In the genomic region with DNA sequence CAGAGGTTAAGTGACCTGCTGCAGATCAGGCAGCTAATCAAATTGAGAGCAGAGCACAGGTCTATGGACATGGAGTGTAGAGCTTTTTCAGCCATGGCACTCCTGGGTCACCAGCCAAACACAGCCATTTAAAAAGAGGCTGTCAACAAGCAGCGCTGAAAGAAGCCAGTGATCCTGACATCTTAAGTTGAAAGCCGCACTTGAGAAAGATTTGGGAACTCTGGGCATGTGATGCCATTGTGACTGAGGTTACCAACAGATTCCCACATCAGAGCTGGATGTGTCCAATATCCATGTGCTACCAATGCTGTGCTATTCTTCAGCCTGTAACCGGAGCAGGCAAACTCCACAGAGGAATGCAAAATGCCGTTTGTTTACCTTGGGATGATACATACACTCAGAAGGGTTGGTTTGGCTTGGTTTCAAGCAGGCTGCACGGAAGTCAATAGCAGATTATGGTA, we compare ENCODE assay signal across 8 cellular contexts. TPM values are rescaled to one million over a fixed set of nuclear protein-coding genes. Genes with fewer than 3 reads are reported as not detected.
DNase-seq lines count a peak whose midpoint lies in the region; ATAC-seq, FAIRE-seq and TF ChIP-seq lines count a peak whose summit lies in the region.

No MANE protein-coding gene starts in this region.

- in situ Hi-C loops in brain microvascular endothelial cell (cut with HindIII; ENCODE audit: low pct_ligation_motif_present, low sequenced_read_pairs) = no loop called here

- no peak for TF ChIP-seq CTCF in A549 (IDR thresholded peaks at IDR 0.05)
- no peak for TF ChIP-seq CTCF in LNCaP clone FGC (IDR thresholded peaks at IDR 0.05; ENCODE audit: control insufficient read depth, extremely low read depth, insufficient read depth)
- TF ChIP-seq CTCF in brain microvascular endothelial cell (IDR thresholded peaks at IDR 0.05; ENCODE audit: low read depth, low read length, missing control alignments) = no peak

- peak; percentile 95 for FAIRE-seq in A549 (lab: Jason Lieb, UNC)

- peak in 1 of 2 experiments; percentile 16; a peak in 1 of 5 replicates for TF ChIP-seq RAD21 in A549 (conservative IDR thresholded peaks at IDR 0.05 in 1 of 2, IDR thresholded peaks at IDR 0.05 in 1 of 2)

- TF ChIP-seq POLR2A in A549 (IDR thresholded peaks at IDR 0.05; ENCODE audit: low read length) = no peak

- peak overlapping the region; percentile 78 for H3K4me2 ChIP-seq in A549

- DNase-seq in A549 (ENCODE audit: low read depth in 1 of 2, low spot score in 1 of 2) = peak; percentile 70 to 81
- DNase-seq in LNCaP clone FGC (ENCODE audit: low read depth) = peak; percentile 83
- peak; percentile 97 for DNase-seq in brain microvascular endothelial cell
- peak; percentile 44 for DNase-seq in kidney glomerular epithelial cell (lab: John Stamatoyannopoulos, UW)
- no peak for DNase-seq in activated CD8-positive, alpha-beta memory T cell treated with anti-CD3 and anti-CD28 coated beads for 24 hours
- DNase-seq in mesenteric fat pad (ENCODE audit: low spot score) = no peak
- DNase-seq in activated effector memory CD4-positive, alpha-beta T cell treated with Interleukin-2 at 50 U/mL for 16 hours = no peak
- no peak for DNase-seq in ecto neural progenitor cell (ENCODE audit: low spot score)

- H3K27ac ChIP-seq in A549 (peak overlapping the region; percentile 60 to 79), brain microvascular endothelial cell (peak overlapping the region; percentile 91)

- no peak for TF ChIP-seq EP300 in A549 (IDR thresholded peaks at IDR 0.05)

- H3K4me3 ChIP-seq in A549 (peak overlapping the region; percentile 22; the same call in 1 of the 3 replicates), LNCaP clone FGC (ENCODE audit: low read depth, low read length) (no peak overlapping the region), brain microvascular endothelial cell (ENCODE audit: low read depth, low read length) (no peak overlapping the region)

- peaks cover 66% of the 10 kb centered on the region for H3K4me1 ChIP-seq in A549

- no peaks in the 10 kb centered on the region for H3K27me3 ChIP-seq in brain microvascular endothelial cell (replicated peaks)

- POLR2A ChIA-PET in A549 (lab: Yijun Ruan, JAX) = no interaction called here

- no peaks in the 10 kb centered on the region for H3K9me3 ChIP-seq in A549

- H3K36me3 ChIP-seq in brain microvascular endothelial cell (replicated peaks) = no peaks in the 10 kb centered on the region

- CTCF ChIA-PET in A549 (lab: Yijun Ruan, JAX) = interaction anchor here (0.5 to 4.4 kb wide), 5 partner anchors 15 to 107 kb away, joined by 3 to 12 read pairs (median 4); a partner anchor contains a TSS

- peak; percentile 92 to 95 for ATAC-seq in A549

- 1% methylated on average over 5 of the region's 5 CpGs for WGBS in A549 (ENCODE audit: missing lambda C conversion rate)

TF ChIP-seq in A549, 52 proteins besides CTCF, POLR2A, EP300 and RAD21 (continues in another document):
- TF ChIP-seq RFX5 (IDR thresholded peaks at IDR 0.05) = no peak
- no peak for TF ChIP-seq CBX2 (IDR thresholded peaks at IDR 0.05; ENCODE audit: borderline replicate concordance, low read depth)
- TF ChIP-seq, protein P1, sequence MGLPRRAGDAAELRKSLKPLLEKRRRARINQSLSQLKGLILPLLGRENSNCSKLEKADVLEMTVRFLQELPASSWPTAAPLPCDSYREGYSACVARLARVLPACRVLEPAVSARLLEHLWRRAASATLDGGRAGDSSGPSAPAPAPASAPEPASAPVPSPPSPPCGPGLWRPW (IDR thresholded peaks at IDR 0.05) = no peak
- no peak for TF ChIP-seq ZC3H11A (IDR thresholded peaks at IDR 0.05)
- TF ChIP-seq RNF2 (IDR thresholded peaks at IDR 0.05; ENCODE audit: borderline replicate concordance, low read depth) = no peak
- TF ChIP-seq NR3C1 (IDR thresholded peaks at IDR 0.05) = no peak
- no peak for TF ChIP-seq KDM1A (IDR thresholded peaks at IDR 0.05; ENCODE audit: low read depth)
- no peak for TF ChIP-seq CHD4 (IDR thresholded peaks at IDR 0.05; ENCODE audit: borderline replicate concordance)
- TF ChIP-seq PHF8 (IDR thresholded peaks at IDR 0.05; ENCODE audit: borderline replicate concordance, low read depth) = no peak
- TF ChIP-seq EHF (CRISPR knock-in tag; IDR thresholded peaks at IDR 0.05) = no peak
- TF ChIP-seq, protein P2, sequence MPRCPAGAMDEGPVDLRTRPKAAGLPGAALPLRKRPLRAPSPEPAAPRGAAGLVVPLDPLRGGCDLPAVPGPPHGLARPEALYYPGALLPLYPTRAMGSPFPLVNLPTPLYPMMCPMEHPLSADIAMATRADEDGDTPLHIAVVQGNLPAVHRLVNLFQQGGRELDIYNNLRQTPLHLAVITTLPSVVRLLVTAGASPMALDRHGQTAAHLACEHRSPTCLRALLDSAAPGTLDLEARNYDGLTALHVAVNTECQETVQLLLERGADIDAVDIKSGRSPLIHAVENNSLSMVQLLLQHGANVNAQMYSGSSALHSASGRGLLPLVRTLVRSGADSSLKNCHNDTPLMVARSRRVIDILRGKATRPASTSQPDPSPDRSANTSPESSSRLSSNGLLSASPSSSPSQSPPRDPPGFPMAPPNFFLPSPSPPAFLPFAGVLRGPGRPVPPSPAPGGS (IDR thresholded peaks at IDR 0.05) = no peak
- no peak for TF ChIP-seq POLR2AphosphoS2 (conservative IDR thresholded peaks at IDR 0.05; ENCODE audit: low read length)
- TF ChIP-seq, protein P3, sequence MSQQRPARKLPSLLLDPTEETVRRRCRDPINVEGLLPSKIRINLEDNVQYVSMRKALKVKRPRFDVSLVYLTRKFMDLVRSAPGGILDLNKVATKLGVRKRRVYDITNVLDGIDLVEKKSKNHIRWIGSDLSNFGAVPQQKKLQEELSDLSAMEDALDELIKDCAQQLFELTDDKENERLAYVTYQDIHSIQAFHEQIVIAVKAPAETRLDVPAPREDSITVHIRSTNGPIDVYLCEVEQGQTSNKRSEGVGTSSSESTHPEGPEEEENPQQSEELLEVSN (IDR thresholded peaks at IDR 0.05; ENCODE audit: borderline replicate concordance, low read depth) = no peak
- TF ChIP-seq MAFK (IDR thresholded peaks at IDR 0.05; ENCODE audit: partially characterized antibody) = no peak
- TF ChIP-seq HEYL (CRISPR knock-in tag; IDR thresholded peaks at IDR 0.05) = no peak
- no peak for TF ChIP-seq TP53 (CRISPR knock-in tag; IDR thresholded peaks at IDR 0.05)
- TF ChIP-seq FOSB (CRISPR knock-in tag; IDR thresholded peaks at IDR 0.05) = 0 out of 2 replicates have a peak, but pooled peaks have one; percentile 15
- TF ChIP-seq HOXB5 (CRISPR knock-in tag; IDR thresholded peaks at IDR 0.05) = no peak
- TF ChIP-seq ZSCAN20 (CRISPR knock-in tag; IDR thresholded peaks at IDR 0.05) = no peak
- TF ChIP-seq, protein P4, sequence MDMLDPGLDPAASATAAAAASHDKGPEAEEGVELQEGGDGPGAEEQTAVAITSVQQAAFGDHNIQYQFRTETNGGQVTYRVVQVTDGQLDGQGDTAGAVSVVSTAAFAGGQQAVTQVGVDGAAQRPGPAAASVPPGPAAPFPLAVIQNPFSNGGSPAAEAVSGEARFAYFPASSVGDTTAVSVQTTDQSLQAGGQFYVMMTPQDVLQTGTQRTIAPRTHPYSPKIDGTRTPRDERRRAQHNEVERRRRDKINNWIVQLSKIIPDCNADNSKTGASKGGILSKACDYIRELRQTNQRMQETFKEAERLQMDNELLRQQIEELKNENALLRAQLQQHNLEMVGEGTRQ (IDR thresholded peaks at IDR 0.05) = peak; percentile 42; the same call in 1 of the 2 replicates
- TF ChIP-seq ZNF302 (CRISPR knock-in tag; IDR thresholded peaks at IDR 0.05) = no peak
- TF ChIP-seq SREBF2 (IDR thresholded peaks at IDR 0.05) = no peak
- no peak for TF ChIP-seq RARB (CRISPR knock-in tag; IDR thresholded peaks at IDR 0.05)
- no peak for TF ChIP-seq TFCP2L1 (CRISPR knock-in tag; IDR thresholded peaks at IDR 0.05)
- TF ChIP-seq, protein P5, sequence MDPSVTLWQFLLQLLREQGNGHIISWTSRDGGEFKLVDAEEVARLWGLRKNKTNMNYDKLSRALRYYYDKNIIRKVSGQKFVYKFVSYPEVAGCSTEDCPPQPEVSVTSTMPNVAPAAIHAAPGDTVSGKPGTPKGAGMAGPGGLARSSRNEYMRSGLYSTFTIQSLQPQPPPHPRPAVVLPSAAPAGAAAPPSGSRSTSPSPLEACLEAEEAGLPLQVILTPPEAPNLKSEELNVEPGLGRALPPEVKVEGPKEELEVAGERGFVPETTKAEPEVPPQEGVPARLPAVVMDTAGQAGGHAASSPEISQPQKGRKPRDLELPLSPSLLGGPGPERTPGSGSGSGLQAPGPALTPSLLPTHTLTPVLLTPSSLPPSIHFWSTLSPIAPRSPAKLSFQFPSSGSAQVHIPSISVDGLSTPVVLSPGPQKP (IDR thresholded peaks at IDR 0.05; ENCODE audit: low read depth, low read length) = no peak
- TF ChIP-seq, protein P6, sequence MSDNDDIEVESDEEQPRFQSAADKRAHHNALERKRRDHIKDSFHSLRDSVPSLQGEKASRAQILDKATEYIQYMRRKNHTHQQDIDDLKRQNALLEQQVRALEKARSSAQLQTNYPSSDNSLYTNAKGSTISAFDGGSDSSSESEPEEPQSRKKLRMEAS (IDR thresholded peaks at IDR 0.05) = peak; percentile 80
- TF ChIP-seq SMC3 (IDR thresholded peaks at IDR 0.05) = peak; percentile 7; the same call in 1 of the 3 replicates
- TF ChIP-seq, protein P7, sequence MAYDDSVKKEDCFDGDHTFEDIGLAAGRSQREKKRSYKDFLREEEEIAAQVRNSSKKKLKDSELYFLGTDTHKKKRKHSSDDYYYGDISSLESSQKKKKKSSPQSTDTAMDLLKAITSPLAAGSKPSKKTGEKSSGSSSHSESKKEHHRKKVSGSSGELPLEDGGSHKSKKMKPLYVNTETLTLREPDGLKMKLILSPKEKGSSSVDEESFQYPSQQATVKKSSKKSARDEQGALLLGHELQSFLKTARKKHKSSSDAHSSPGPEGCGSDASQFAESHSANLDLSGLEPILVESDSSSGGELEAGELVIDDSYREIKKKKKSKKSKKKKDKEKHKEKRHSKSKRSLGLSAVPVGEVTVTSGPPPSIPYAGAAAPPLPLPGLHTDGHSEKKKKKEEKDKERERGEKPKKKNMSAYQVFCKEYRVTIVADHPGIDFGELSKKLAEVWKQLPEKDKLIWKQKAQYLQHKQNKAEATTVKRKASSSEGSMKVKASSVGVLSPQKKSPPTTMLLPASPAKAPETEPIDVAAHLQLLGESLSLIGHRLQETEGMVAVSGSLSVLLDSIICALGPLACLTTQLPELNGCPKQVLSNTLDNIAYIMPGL (CRISPR knock-in tag; IDR thresholded peaks at IDR 0.05; ENCODE audit: borderline replicate concordance) = no peak
- TF ChIP-seq HOXA7 (CRISPR knock-in tag; IDR thresholded peaks at IDR 0.05) = no peak
- no peak for TF ChIP-seq HDAC2 (IDR thresholded peaks at IDR 0.05)

RNA-seq across cellular contexts. Expression of a gene that starts 56.2 kb away (rescaled TPM):
- polyA plus RNA-seq in A549 (2011; rRNA removed) = 70.2 and 77.8 TPM in 2 replicates
- 11.6 and 14.7 TPM in 2 replicates for polyA plus RNA-seq in A549 (2012; cell fraction: cytosol; rRNA removed)
- 9.7 and 12.1 TPM in 2 replicates for polyA plus RNA-seq in A549 (2012; cell fraction: nucleus; rRNA removed)
- polyA plus RNA-seq in A549 (2017; fragmentation: RNase III; extraction: RNeasy Plus Mini Kit Qiagen cat#74134 plus additional on column Dnase treatment) = 21.4 to 23.2 TPM (median 22.0 TPM) in 3 replicates
- 114 and 167 TPM in 2 replicates for polyA minus RNA-seq in A549 (2011; rRNA and poly(A)+ RNA removed)
- 103 TPM for total RNA-seq in mesenteric fat pad

Comparison
In these comparisons a context has a peak if more than half of its experiments do, and no peak if none do; other contexts are left out.
1. DNase-seq: peak in A549 (2 of 2), LNCaP clone FGC (single experiment), brain microvascular endothelial cell (single experiment) and kidney glomerular epithelial cell (single experiment); none in activated CD8-positive, alpha-beta memory T cell treated with anti-CD3 and anti-CD28 coated beads for 24 hours (single experiment), mesenteric fat pad (single experiment), activated effector memory CD4-positive, alpha-beta T cell treated with Interleukin-2 at 50 U/mL for 16 hours (single experiment) and ecto neural progenitor cell (single experiment).